Comparison of ENCODE assay signal across 12 cellular contexts in the genomic region with DNA sequence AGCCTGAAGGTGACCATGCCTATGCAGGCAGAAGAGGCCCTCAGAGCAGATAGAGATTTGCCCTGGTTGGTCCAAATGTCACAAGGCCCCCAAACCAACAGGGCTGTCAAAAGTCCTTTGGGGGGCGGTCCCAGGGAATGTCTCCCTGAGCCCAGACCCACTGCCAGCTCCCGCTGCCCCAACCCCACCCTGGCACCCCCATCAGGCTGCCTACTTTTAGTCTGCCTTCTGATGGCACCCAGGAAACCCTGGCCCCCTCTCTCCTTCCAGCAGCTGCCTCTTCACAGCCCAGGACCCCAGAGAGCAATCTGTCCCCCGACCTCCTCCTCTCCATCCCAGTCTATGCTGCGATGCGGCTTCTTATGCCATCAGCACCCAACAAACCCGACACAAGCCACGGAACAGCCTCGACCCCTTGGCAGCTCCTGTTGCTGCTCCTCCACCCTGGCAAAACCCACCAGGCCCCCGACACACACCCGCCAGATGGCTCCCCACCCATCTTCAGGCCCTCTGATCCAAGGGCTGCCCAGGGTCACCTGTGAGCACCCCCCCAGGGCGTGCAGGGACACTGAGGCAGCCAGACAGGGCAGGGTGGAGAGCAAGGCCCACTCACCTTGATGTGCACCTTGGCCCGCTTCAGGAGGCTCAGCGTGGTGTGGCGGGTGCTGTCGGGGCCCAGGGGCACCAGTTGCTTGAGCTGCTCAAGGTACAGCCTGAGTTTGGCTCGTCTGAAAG. TPM values are rescaled to one million over a fixed set of nuclear protein-coding genes. Genes with fewer than 3 reads are reported as not detected.
DNase-seq lines count a peak whose midpoint lies in the region; ATAC-seq, FAIRE-seq and TF ChIP-seq lines count a peak whose summit lies in the region.
"Had no signal": no experiment of that assay in that cellular context is flagged by ENCODE, and none has a peak within 500 bp of the region (broad histone marks: within the 10 kb centered on the region; RNA-seq: fewer than 3 reads in every experiment).

No MANE protein-coding gene starts in this region.

- peaks cover 61% of the 10 kb centered on the region for H3K36me3 ChIP-seq in right atrium auricular region
- peaks cover 74% of the 10 kb centered on the region for H3K36me3 ChIP-seq in left ventricle myocardium inferior
- H3K36me3 ChIP-seq in Peyer's patch = peaks cover 0 to 83% (median 0%) of the 10 kb centered on the region in 3 donors
- H3K36me3 ChIP-seq in HepG2 (replicated peaks in 1 of 2; ENCODE audit: control insufficient read depth in 1 of 2, insufficient read depth in 2 of 2, low read length in 2 of 2) = peaks cover 11% of the 10 kb centered on the region in 2 experiments; a peak in 4 of 5 replicates
- H3K36me3 ChIP-seq in thyroid gland = peaks cover 45 to 59% of the 10 kb centered on the region in 2 donors

- no peak overlapping the region for H3K9ac ChIP-seq in HepG2 (ENCODE audit: insufficient read depth, low read depth, low read length)

- no peaks in the 10 kb centered on the region for H4K20me1 ChIP-seq in HepG2 (ENCODE audit: insufficient read depth, low read length)

- WGBS in HepG2 (ENCODE audit: low lambda C conversion rate) = 97% methylated on average over 11 of the region's 16 CpGs
- 94 to 96% methylated on average over 10 to 14 of the region's 16 CpGs for WGBS in thyroid gland, 2 donors

- CTCF ChIA-PET in HepG2 (lab: Yijun Ruan, JAX; ENCODE audit: low intra/inter-chr PET ratio, low total read pairs) = no interaction called here

- H3K9me3 ChIP-seq in right atrium auricular region (no peaks in the 10 kb centered on the region), left ventricle myocardium inferior (replicated peaks) (no peaks in the 10 kb centered on the region), Peyer's patch (no peaks in the 10 kb centered on the region), HepG2 (ENCODE audit: low read length) (no peaks in the 10 kb centered on the region), thyroid gland (no peaks in the 10 kb centered on the region)
- H3K9me3 ChIP-seq: vagina had no signal

- no TSS peak for BruUV-seq in HepG2 (replicated peaks; lab: Mats Ljungman, UMichigan)

- POLR2A ChIA-PET in HepG2 (lab: Yijun Ruan, JAX) = no interaction called here

- no peaks in the 10 kb centered on the region for H3K27me3 ChIP-seq in right atrium auricular region
- no peaks in the 10 kb centered on the region for H3K27me3 ChIP-seq in left ventricle myocardium inferior (ENCODE audit: low read depth)
- no peaks in the 10 kb centered on the region for H3K27me3 ChIP-seq in Peyer's patch
- no peaks in the 10 kb centered on the region for H3K27me3 ChIP-seq in HepG2 (ENCODE audit: control insufficient read depth in 1 of 2, insufficient read depth in 2 of 2, low read length in 2 of 2)
- no peaks in the 10 kb centered on the region for H3K27me3 ChIP-seq in thyroid gland
- H3K27me3 ChIP-seq: vagina had no signal

- H3K4me2 ChIP-seq in HepG2 (ENCODE audit: low read depth, low read length) = no peak overlapping the region

- TF ChIP-seq RAD21 in HepG2 (CRISPR knock-in tag; IDR thresholded peaks at IDR 0.05) = no peak

- no peak for ATAC-seq in HepG2
- no peak for ATAC-seq in HG02938 (IDR thresholded peaks at IDR 0.05; ENCODE audit: unreplicated experiment)

- H3K79me2 ChIP-seq in HepG2 (ENCODE audit: insufficient read depth, low read length) = no peaks in the 10 kb centered on the region

- TF ChIP-seq EP300 in HepG2 (IDR thresholded peaks at IDR 0.05; ENCODE audit: low read depth in 2 of 2, low read length in 2 of 2) = no peak
- no peak for TF ChIP-seq EP300 in HepG2 (CRISPR knock-in tag; IDR thresholded peaks at IDR 0.05; ENCODE audit: borderline replicate concordance)

- no peak for FAIRE-seq in HepG2 (lab: Jason Lieb, UNC)

- H2AFZ ChIP-seq in HepG2 (ENCODE audit: low read length) = no peak overlapping the region

- in situ Hi-C loops in HepG2 (cut with HindIII; ENCODE audit: extremely low pct_ligation_motif_present, low pct_unique_long_range_greater_than_20kb) = no loop called here

- H3K27ac ChIP-seq in right atrium auricular region = no peak overlapping the region
- no peak overlapping the region for H3K27ac ChIP-seq in left ventricle myocardium inferior (replicated peaks)
- no peak overlapping the region for H3K27ac ChIP-seq in Peyer's patch
- no peak overlapping the region for H3K27ac ChIP-seq in HepG2 (ENCODE audit: extremely low read length, insufficient read depth, low read length)
- H3K27ac ChIP-seq in thyroid gland = no peak overlapping the region
- H3K27ac ChIP-seq: vagina had no signal

- H3K4me1 ChIP-seq in right atrium auricular region = peaks cover 0 to 37% of the 10 kb centered on the region in 2 donors
- H3K4me1 ChIP-seq in left ventricle myocardium inferior = peaks cover 44% of the 10 kb centered on the region
- peaks cover 0 to 18% (median 3%) of the 10 kb centered on the region in 4 donors for H3K4me1 ChIP-seq in Peyer's patch
- no peaks in the 10 kb centered on the region for H3K4me1 ChIP-seq in HepG2 (ENCODE audit: insufficient read depth, low read length)
- H3K4me1 ChIP-seq in thyroid gland = peaks cover 21 to 25% of the 10 kb centered on the region in 2 donors

- H3K4me3 ChIP-seq in right atrium auricular region (no peak overlapping the region), left ventricle myocardium inferior (no peak overlapping the region), Peyer's patch (no peak overlapping the region), HepG2 (replicated peaks in 1 of 3; ENCODE audit: insufficient read depth in 1 of 3, low read depth in 2 of 3, low read length in 3 of 3) (no peak overlapping the region), thyroid gland (replicated peaks in 1 of 3) (no peak overlapping the region)
- H3K4me3 ChIP-seq: vagina had no signal

- peak; percentile 42 for DNase-seq in right atrium auricular region (ENCODE audit: low spot score)
- DNase-seq in left ventricle myocardium inferior = no peak
- peak in 2 of 3 donors; percentile 11 to 41 for DNase-seq in Peyer's patch
- DNase-seq in HepG2 (ENCODE audit: low spot score) = no peak
- DNase-seq in thyroid gland = peak; percentile 1
- DNase-seq in NCI-H2171 (lab: John Stamatoyannopoulos, UW) = no peak
- DNase-seq in OCI-M1 (lab: John Stamatoyannopoulos, UW) = no peak
- DNase-seq: DMS53; MV-4-11; NK-92 treated with Interleukin-12 subunit alpha and Interleukin-12 subunit beta, amount 100 ng/mL, for 24 hours had no signal

- TF ChIP-seq POLR2A in Peyer's patch (IDR thresholded peaks at IDR 0.05) (no peak), HepG2 (IDR thresholded peaks at IDR 0.05; ENCODE audit: insufficient read depth in 1 of 2, low read depth in 2 of 2, low read length in 2 of 2) (no peak), thyroid gland (IDR thresholded peaks at IDR 0.05) (no peak)

- TF ChIP-seq CTCF in right atrium auricular region (IDR thresholded peaks at IDR 0.05) (no peak), left ventricle myocardium inferior (IDR thresholded peaks at IDR 0.05; ENCODE audit: borderline replicate concordance) (no peak), Peyer's patch (IDR thresholded peaks at IDR 0.05) (no peak), HepG2 (CRISPR knock-in tag; IDR thresholded peaks at IDR 0.05) (no peak), thyroid gland (IDR thresholded peaks at IDR 0.05) (no peak)

- intact Hi-C loops in left ventricle myocardium inferior (cut with micrococcal nuclease) (no loop called here), HepG2 (cut with micrococcal nuclease; ENCODE audit: unreplicated experiment) (no loop called here), thyroid gland (cut with DNase I) (no loop called here)

RNA-seq across cellular contexts. Expression of a gene that starts 9.9 kb away (rescaled TPM):
- total RNA-seq in right atrium auricular region (10 to 100 TPM; 33.4 to 34.9 TPM), left ventricle myocardium inferior (40.4 TPM), Peyer's patch (10 to 100 TPM; 28.9 to 52.5 (median 44.0) TPM), HepG2 (2016; rRNA removed; fragmentation: Illumina TruSeq; extraction: Trizol) (19.6 and 31.3 TPM in 2 replicates), thyroid gland (100 to 1,000 TPM in 1 of 4 donors, 10 to 100 TPM in 3; 48.1 to 102 (median 61.9) TPM)
- 36.9 and 47.9 TPM in 2 replicates for total RNA-seq in HepG2 (2016; cell fraction: cytosol; rRNA removed; fragmentation: Illumina TruSeq; extraction: Trizol; ENCODE audit: low read depth)
- total RNA-seq in HepG2 (2016; cell fraction: insoluble cytoplasmic fraction; rRNA removed; fragmentation: Illumina TruSeq; extraction: Trizol) = 17.4 and 29.0 TPM in 2 replicates
- 44.7 and 51.6 TPM in 2 replicates for total RNA-seq in HepG2 (2016; cell fraction: membrane; rRNA removed; fragmentation: Illumina TruSeq; extraction: Trizol)
- total RNA-seq in HepG2 (2016; cell fraction: nucleus; rRNA removed; fragmentation: Illumina TruSeq; extraction: Trizol) = 17.8 and 19.3 TPM in 2 replicates
- 29.0 and 35.5 TPM in 2 replicates for polyA plus RNA-seq in HepG2 (2011; rRNA removed)
- 18.8 and 32.8 TPM in 2 replicates for polyA plus RNA-seq in HepG2 (2011; cell fraction: cytosol; rRNA removed)
- polyA plus RNA-seq in HepG2 (2011; cell fraction: nucleus; rRNA removed) = 55.8 and 75.6 TPM in 2 replicates
- polyA plus RNA-seq in HepG2 (2012) = 13.3 and 19.0 TPM in 2 replicates
- polyA plus RNA-seq in HepG2 (2016; cell fraction: cytosol; fragmentation: Illumina TruSeq; extraction: Trizol; ENCODE audit: low read depth) = 75.4 and 78.8 TPM in 2 replicates
- 24.7 and 25.4 TPM in 2 replicates for polyA plus RNA-seq in HepG2 (2016; cell fraction: insoluble cytoplasmic fraction; fragmentation: Illumina TruSeq; extraction: Trizol; ENCODE audit: low read depth)
- 58.0 and 61.9 TPM in 2 replicates for polyA plus RNA-seq in HepG2 (2016; cell fraction: membrane; fragmentation: Illumina TruSeq; extraction: Trizol; ENCODE audit: low read depth)
- 40.4 and 42.9 TPM in 2 replicates for polyA plus RNA-seq in HepG2 (2016; cell fraction: nucleus; fragmentation: Illumina TruSeq; extraction: Trizol; ENCODE audit: insufficient read depth, low read depth)
- polyA minus RNA-seq in HepG2 (2011; rRNA and poly(A)+ RNA removed; ENCODE audit: low replicate concordance) = 56.0 and 71.8 TPM in 2 replicates
- 16.4 and 18.3 TPM in 2 replicates for polyA minus RNA-seq in HepG2 (2011; cell fraction: cytosol; rRNA and poly(A)+ RNA removed)
- 38.0 and 41.2 TPM in 2 replicates for polyA minus RNA-seq in HepG2 (2011; cell fraction: nucleus; rRNA and poly(A)+ RNA removed)

RNA-seq across cellular contexts. Expression of a gene that starts 10.0 kb away (rescaled TPM):
- 1 to 10 TPM; 3.7 to 4.1 TPM for total RNA-seq in right atrium auricular region
- total RNA-seq in left ventricle myocardium inferior = 6.4 TPM
- 10 to 100 TPM in 1 of 4 donors, 1 to 10 TPM in 3; 8.6 to 11.6 (median 9.0) TPM for total RNA-seq in Peyer's patch
- 12.6 and 16.3 TPM in 2 replicates for total RNA-seq in HepG2 (2016; rRNA removed; fragmentation: Illumina TruSeq; extraction: Trizol)
- total RNA-seq in HepG2 (2016; cell fraction: cytosol; rRNA removed; fragmentation: Illumina TruSeq; extraction: Trizol; ENCODE audit: low read depth) = 0.71 TPM in 2 replicates
- 12.9 and 15.5 TPM in 2 replicates for total RNA-seq in HepG2 (2016; cell fraction: insoluble cytoplasmic fraction; rRNA removed; fragmentation: Illumina TruSeq; extraction: Trizol)
- 3.8 and 4.0 TPM in 2 replicates for total RNA-seq in HepG2 (2016; cell fraction: membrane; rRNA removed; fragmentation: Illumina TruSeq; extraction: Trizol)
- 10.8 and 13.7 TPM in 2 replicates for total RNA-seq in HepG2 (2016; cell fraction: nucleus; rRNA removed; fragmentation: Illumina TruSeq; extraction: Trizol)
- 3.3 and 3.9 TPM in 2 replicates for polyA plus RNA-seq in HepG2 (2011; rRNA removed)
- polyA plus RNA-seq in HepG2 (2011; cell fraction: cytosol; rRNA removed) = 1.8 and 1.9 TPM in 2 replicates
- 4.8 and 5.1 TPM in 2 replicates for polyA plus RNA-seq in HepG2 (2011; cell fraction: nucleus; rRNA removed)
- polyA plus RNA-seq in HepG2 (2012) = 5.4 and 6.4 TPM in 2 replicates
- polyA plus RNA-seq in HepG2 (2016; cell fraction: cytosol; fragmentation: Illumina TruSeq; extraction: Trizol; ENCODE audit: low read depth) = 0.45 and 0.70 TPM in 2 replicates
- 12.2 and 12.5 TPM in 2 replicates for polyA plus RNA-seq in HepG2 (2016; cell fraction: insoluble cytoplasmic fraction; fragmentation: Illumina TruSeq; extraction: Trizol; ENCODE audit: low read depth)
- polyA plus RNA-seq in HepG2 (2016; cell fraction: membrane; fragmentation: Illumina TruSeq; extraction: Trizol; ENCODE audit: low read depth) = 1.8 TPM in 2 replicates
- 26.7 and 27.4 TPM in 2 replicates for polyA plus RNA-seq in HepG2 (2016; cell fraction: nucleus; fragmentation: Illumina TruSeq; extraction: Trizol; ENCODE audit: insufficient read depth, low read depth)
- polyA minus RNA-seq in HepG2 (2011; rRNA and poly(A)+ RNA removed; ENCODE audit: low replicate concordance) = 1.8 and 2.1 TPM in 2 replicates
- 2.2 and 3.3 TPM in 2 replicates for polyA minus RNA-seq in HepG2 (2011; cell fraction: cytosol; rRNA and poly(A)+ RNA removed)
- 5.8 and 6.0 TPM in 2 replicates for polyA minus RNA-seq in HepG2 (2011; cell fraction: nucleus; rRNA and poly(A)+ RNA removed)
- total RNA-seq in thyroid gland = 10 to 100 TPM; 13.0 to 30.0 (median 17.0) TPM

RNA-seq across cellular contexts. Expression of a gene that starts 10.0 kb away (rescaled TPM):
- total RNA-seq in right atrium auricular region (1 to 10 TPM; 1.3 to 2.8 TPM), left ventricle myocardium inferior (2.2 TPM), Peyer's patch (1 to 10 TPM in 3 of 4 donors, under 1 TPM in 1; 0.70 to 6.6 (median 3.2) TPM), HepG2 (2016; rRNA removed; fragmentation: Illumina TruSeq; extraction: Trizol) (0.60 and 0.93 TPM in 2 replicates), thyroid gland (1 to 10 TPM; 1.5 to 5.4 (median 3.0) TPM)
- 2.3 and 2.5 TPM in 2 replicates for total RNA-seq in HepG2 (2016; cell fraction: cytosol; rRNA removed; fragmentation: Illumina TruSeq; extraction: Trizol; ENCODE audit: low read depth)
- total RNA-seq in HepG2 (2016; cell fraction: insoluble cytoplasmic fraction; rRNA removed; fragmentation: Illumina TruSeq; extraction: Trizol) = 0.68 and 1.1 TPM in 2 replicates
- 1.6 and 1.9 TPM in 2 replicates for total RNA-seq in HepG2 (2016; cell fraction: membrane; rRNA removed; fragmentation: Illumina TruSeq; extraction: Trizol)
- total RNA-seq in HepG2 (2016; cell fraction: nucleus; rRNA removed; fragmentation: Illumina TruSeq; extraction: Trizol) = 1.1 and 1.5 TPM in 2 replicates
- 1.2 and 1.5 TPM in 2 replicates for polyA plus RNA-seq in HepG2 (2011; rRNA removed)
- 0.81 and 3.7 TPM in 2 replicates for polyA plus RNA-seq in HepG2 (2011; cell fraction: cytosol; rRNA removed)
- 2.7 and 3.7 TPM in 2 replicates for polyA plus RNA-seq in HepG2 (2011; cell fraction: nucleus; rRNA removed)
- polyA plus RNA-seq in HepG2 (2012) = 0.39 and 0.48 TPM in 2 replicates
- polyA plus RNA-seq in HepG2 (2016; cell fraction: cytosol; fragmentation: Illumina TruSeq; extraction: Trizol; ENCODE audit: low read depth) = 1.0 and 1.4 TPM in 2 replicates
- polyA plus RNA-seq in HepG2 (2016; cell fraction: insoluble cytoplasmic fraction; fragmentation: Illumina TruSeq; extraction: Trizol; ENCODE audit: low read depth) = 0.57 and 1.2 TPM in 2 replicates
- 0.90 and 1.4 TPM in 2 replicates for polyA plus RNA-seq in HepG2 (2016; cell fraction: membrane; fragmentation: Illumina TruSeq; extraction: Trizol; ENCODE audit: low read depth)
- polyA plus RNA-seq in HepG2 (2016; cell fraction: nucleus; fragmentation: Illumina TruSeq; extraction: Trizol; ENCODE audit: insufficient read depth, low read depth) = 0.88 and 2.2 TPM in 2 replicates
- 0.44 and 0.96 TPM in 2 replicates for polyA minus RNA-seq in HepG2 (2011; rRNA and poly(A)+ RNA removed; ENCODE audit: low replicate concordance)
- polyA minus RNA-seq in HepG2 (2011; cell fraction: cytosol; rRNA and poly(A)+ RNA removed) = 1.2 and 1.3 TPM in 2 replicates
- polyA minus RNA-seq in HepG2 (2011; cell fraction: nucleus; rRNA and poly(A)+ RNA removed) = 0.75 and 1.2 TPM in 2 replicates

Comparison
In these comparisons a context has a peak if more than half of its experiments do, and no peak if none do; other contexts are left out.
1. DNase-seq: peak in right atrium auricular region (single experiment), Peyer's patch (2 of 3) and thyroid gland (2 of 2); none in left ventricle myocardium inferior (single experiment), HepG2 (single experiment), NCI-H2171 (single experiment) and OCI-M1 (single experiment).